ENCODE assay signal across 7 cellular contexts in genomic region chr10:68560201-68560915, GRCh38. TPM values are rescaled to one million over a fixed set of nuclear protein-coding genes. Genes with fewer than 3 reads are reported as not detected.
DNase-seq lines count a peak whose midpoint lies in the region; ATAC-seq and TF ChIP-seq lines count a peak whose summit lies in the region.

TSS of gene TET1 (plus strand) at chr10:68560337. CDS start at chr10:68572339, 12,002 bp downstream.

- WGBS in mesenchymal stem cell: under 1% methylated on average over 41 of the region's 62 CpGs

- H3K9me3 Mint-ChIP-seq in T-helper 2 cell treated with Interferon-gamma antibody and Interleukin-4, amounts not matched to agents 5 μg/mL and 100 μg/mL, for 36 hours: no peaks in the 10 kb centered on the region

- DNase-seq in ELF-1 (ENCODE audit: low read depth, low spot score) (peak; percentile 94), mesenchymal stem cell (peak; percentile 78), thoracic aorta (ENCODE audit: low spot score) (no peak)
- DNase-seq in T-helper 2 cell treated with Interferon-gamma antibody and Interleukin-4, amounts not matched to agents 5 μg/mL and 100 μg/mL, for 36 hours (ENCODE audit: low spot score): no peak

- peaks cover 65% of the 10 kb centered on the region for H3K27me3 Mint-ChIP-seq in T-helper 2 cell treated with Interferon-gamma antibody and Interleukin-4, amounts not matched to agents 5 μg/mL and 100 μg/mL, for 36 hours (ENCODE audit: low read depth)

- H3K4me1 Mint-ChIP-seq in T-helper 2 cell treated with Interferon-gamma antibody and Interleukin-4, amounts not matched to agents 5 μg/mL and 100 μg/mL, for 36 hours (ENCODE audit: low read depth): peaks cover 21% of the 10 kb centered on the region

- H3K4me1 ChIP-seq in endocrine pancreas (ENCODE audit: control insufficient read depth, insufficient read depth, low read length): no peaks in the 10 kb centered on the region
- peaks cover 15% of the 10 kb centered on the region for H3K4me1 ChIP-seq in mesenchymal stem cell (ENCODE audit: control insufficient read depth, insufficient read depth, low read depth, low read length)
- H3K4me1 ChIP-seq in thoracic aorta (ENCODE audit: control insufficient read depth in 1 of 2, low read depth in 2 of 2): peaks cover 6 to 22% of the 10 kb centered on the region in 2 donors

- peak within 1 kb of the TSS; percentile 78 for H2AFZ ChIP-seq in mesenchymal stem cell (ENCODE audit: low read depth, low read length)

- H3K9ac ChIP-seq in endocrine pancreas (ENCODE audit: control insufficient read depth, insufficient read depth, low read length) (peak within 1 kb of the TSS; percentile 44), mesenchymal stem cell (ENCODE audit: low read length) (peak within 1 kb of the TSS; percentile 69)

- H3K36me3 Mint-ChIP-seq in T-helper 2 cell treated with Interferon-gamma antibody and Interleukin-4, amounts not matched to agents 5 μg/mL and 100 μg/mL, for 36 hours (ENCODE audit: low read depth): no peaks in the 10 kb centered on the region

- no peaks in the 10 kb centered on the region for H3K27me3 ChIP-seq in endocrine pancreas (ENCODE audit: control insufficient read depth, insufficient read depth, low read length)
- no peaks in the 10 kb centered on the region for H3K27me3 ChIP-seq in mesenchymal stem cell (ENCODE audit: control insufficient read depth in 1 of 2, insufficient read depth in 1 of 2, low read length in 2 of 2)
- no peaks in the 10 kb centered on the region for H3K27me3 ChIP-seq in thoracic aorta (replicated peaks; ENCODE audit: insufficient read depth)

- peak within 1 kb of the TSS; percentile 77 for H2BK120ac ChIP-seq in mesenchymal stem cell (ENCODE audit: low read depth, low read length)

- H3K23ac ChIP-seq in mesenchymal stem cell (ENCODE audit: low read length in 2 of 2): peak within 1 kb of the TSS; percentile 51 to 93

- no peak within 1 kb of the TSS for H2AK5ac ChIP-seq in mesenchymal stem cell (ENCODE audit: low read length, severe bottlenecking)

- ATAC-seq in thoracic aorta (ENCODE audit: insufficient number of reproducible peaks, low FRiP score, low read depth): no peak
- ATAC-seq in HG03378 (IDR thresholded peaks at IDR 0.05; ENCODE audit: unreplicated experiment): no peak

- H2BK5ac ChIP-seq in mesenchymal stem cell (ENCODE audit: low read depth, low read length, poor library complexity, severe bottlenecking): no peak within 1 kb of the TSS

- no peaks in the 10 kb centered on the region for H3K9me3 ChIP-seq in KOPT-K1 (ENCODE audit: insufficient read depth, low read length, poor library complexity, severe bottlenecking)
- H3K9me3 ChIP-seq in endocrine pancreas (ENCODE audit: control insufficient read depth, low read length): no peaks in the 10 kb centered on the region
- no peaks in the 10 kb centered on the region for H3K9me3 ChIP-seq in mesenchymal stem cell (ENCODE audit: control insufficient read depth, low read length)
- H3K9me3 ChIP-seq in thoracic aorta: no peaks in the 10 kb centered on the region

- H2BK15ac ChIP-seq in mesenchymal stem cell (ENCODE audit: low read depth, poor library complexity, severe bottlenecking): peak within 1 kb of the TSS; percentile 98

- H3K4me2 ChIP-seq in mesenchymal stem cell (ENCODE audit: low read length, poor library complexity, severe bottlenecking): peak within 1 kb of the TSS; percentile 83

- H3K14ac ChIP-seq in mesenchymal stem cell (ENCODE audit: low read length in 2 of 2): peak within 1 kb of the TSS in 1 of 2 experiments; percentile 94

- H3K27ac ChIP-seq in KOPT-K1 (ENCODE audit: low read depth, low read length, poor library complexity, severe bottlenecking) (peak within 1 kb of the TSS; percentile 61), mesenchymal stem cell (ENCODE audit: low read length, poor library complexity, severe bottlenecking) (no peak within 1 kb of the TSS), thoracic aorta (no peak within 1 kb of the TSS)

- peaks cover 13% of the 10 kb centered on the region for H3K79me1 ChIP-seq in mesenchymal stem cell (replicated peaks; ENCODE audit: low read length, poor library complexity, severe bottlenecking)

- peak within 1 kb of the TSS; percentile 65 to 97 for H3K4ac ChIP-seq in mesenchymal stem cell (ENCODE audit: low read depth in 1 of 2, low read length in 2 of 2)

- no peak for TF ChIP-seq CTCF in thoracic aorta (IDR thresholded peaks at IDR 0.05)

- peak within 1 kb of the TSS; percentile 45 for H3K4me3 ChIP-seq in endocrine pancreas (ENCODE audit: control insufficient read depth, insufficient read depth, low read length)
- H3K4me3 ChIP-seq in mesenchymal stem cell (ENCODE audit: insufficient read depth in 1 of 2, low read depth in 1 of 2, low read length in 2 of 2): peak within 1 kb of the TSS; percentile 82 to 84
- H3K4me3 ChIP-seq in thoracic aorta: peak within 1 kb of the TSS; percentile 90

- peak within 1 kb of the TSS; percentile 94 to 97 for H3K18ac ChIP-seq in mesenchymal stem cell (ENCODE audit: low read depth in 1 of 2, low read length in 2 of 2)

- no peak within 1 kb of the TSS for H3K27ac Mint-ChIP-seq in T-helper 2 cell treated with Interferon-gamma antibody and Interleukin-4, amounts not matched to agents 5 μg/mL and 100 μg/mL, for 36 hours

- peak within 1 kb of the TSS in 1 of 2 experiments; percentile 66 for H2BK12ac ChIP-seq in mesenchymal stem cell (ENCODE audit: low read length in 2 of 2)

- no peaks in the 10 kb centered on the region for H3K36me3 ChIP-seq in KOPT-K1 (ENCODE audit: insufficient read depth, low read length)
- no peaks in the 10 kb centered on the region for H3K36me3 ChIP-seq in endocrine pancreas (ENCODE audit: control insufficient read depth, insufficient read depth, low read length)
- no peaks in the 10 kb centered on the region for H3K36me3 ChIP-seq in mesenchymal stem cell (ENCODE audit: control insufficient read depth in 1 of 2, insufficient read depth in 2 of 2, low read depth in 1 of 2, low read length in 2 of 2)
- no peaks in the 10 kb centered on the region for H3K36me3 ChIP-seq in thoracic aorta

- H4K8ac ChIP-seq in mesenchymal stem cell (ENCODE audit: low read length): peak within 1 kb of the TSS; percentile 75

- H4K91ac ChIP-seq in mesenchymal stem cell (ENCODE audit: low read length): peak within 1 kb of the TSS; percentile 94

- peak within 1 kb of the TSS; percentile 80 for H3K4me3 Mint-ChIP-seq in T-helper 2 cell treated with Interferon-gamma antibody and Interleukin-4, amounts not matched to agents 5 μg/mL and 100 μg/mL, for 36 hours

RNA-seq across cellular contexts. Expression of gene TET1, which starts in this region (rescaled TPM):
- 2.2 TPM for polyA plus RNA-seq in mesenchymal stem cell (2013, experiment 1 of 2)
- 2.1 TPM for polyA plus RNA-seq in mesenchymal stem cell (2013, experiment 2 of 2)
- 1 to 10 TPM; 2.4 to 4.0 TPM for total RNA-seq in thoracic aorta

Comparison
In these comparisons a context has a peak if more than half of its experiments do, and no peak if none do; other contexts are left out.
1. DNase-seq: peak in ELF-1 (single experiment) and mesenchymal stem cell (single experiment); none in T-helper 2 cell treated with Interferon-gamma antibody and Interleukin-4, amounts not matched to agents 5 μg/mL and 100 μg/mL, for 36 hours (single experiment) and thoracic aorta (single experiment).
2. Peak in every context shown above with its lines, with median percentiles within 50 percentile points of each other: H3K4me3 ChIP-seq.